19 cellular contexts compared by ENCODE assay signal in the genomic region with DNA sequence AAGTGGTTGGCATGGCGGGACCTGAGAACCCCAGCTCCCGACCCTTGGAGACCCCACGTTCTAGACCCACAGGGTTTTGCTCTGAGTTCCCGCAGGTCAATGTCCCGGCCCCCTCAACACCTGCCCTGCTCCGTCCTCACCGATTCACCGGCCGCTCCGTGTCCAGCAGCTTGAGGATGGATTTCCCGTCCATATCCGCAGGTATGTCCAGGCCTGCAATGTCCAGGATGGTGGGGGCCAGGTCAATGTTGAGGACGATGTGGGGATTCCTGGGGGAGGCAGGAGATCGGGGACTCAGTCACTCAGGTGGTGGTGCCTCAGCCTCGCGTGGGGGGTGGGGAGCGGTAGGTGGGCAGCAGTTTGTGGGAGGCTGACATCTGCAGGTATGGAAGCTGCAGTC.
"Had no signal": no experiment of that assay in that cellular context is flagged by ENCODE, and none has a peak within 500 bp of the region (broad histone marks: within the 10 kb centered on the region; RNA-seq: fewer than 3 reads in every experiment).

No MANE protein-coding gene starts in this region.

- H3K9ac ChIP-seq: parathyroid adenoma had no signal

- H3K9me3 Mint-ChIP-seq: immature natural killer cell; memory B cell; naive thymus-derived CD8-positive, alpha-beta T cell; nephron; neural crest cell; stimulated activated memory B cell treated with anti-CD40 and anti-IgM and Interleukin-4, amounts not matched to agents 10 μg/mL and 1 μg/mL and 100 μg/mL, for 72 hours had no signal

- H3K36me3 Mint-ChIP-seq: immature natural killer cell; memory B cell; naive thymus-derived CD8-positive, alpha-beta T cell; stimulated activated memory B cell treated with anti-CD40 and anti-IgM and Interleukin-4, amounts not matched to agents 10 μg/mL and 1 μg/mL and 100 μg/mL, for 72 hours had no signal

- H3K27ac ChIP-seq: left ventricle myocardium inferior, parathyroid adenoma, psoas muscle, stomach, testis, thyroid gland, transverse colon, upper lobe of left lung had no signal

- H3K36me3 ChIP-seq: thyroid gland, transverse colon, upper lobe of left lung had no signal

- H3K27me3 ChIP-seq: neutrophil, stomach, testis, thyroid gland, transverse colon, upper lobe of left lung had no signal

- H3K4me1 ChIP-seq: parathyroid adenoma, psoas muscle, testis, thyroid gland had no signal

- H3K27ac Mint-ChIP-seq: immature natural killer cell, memory B cell, nephron had no signal

- FAIRE-seq: islet of Langerhans had no signal

- H3K4me3 ChIP-seq: left ventricle myocardium inferior, psoas muscle, smooth muscle cell, stomach, testis, thyroid gland, transverse colon, upper lobe of left lung had no signal

- H3K27me3 Mint-ChIP-seq: stimulated activated memory B cell treated with anti-CD40 and anti-IgM and Interleukin-4, amounts not matched to agents 10 μg/mL and 1 μg/mL and 100 μg/mL, for 72 hours had no signal

- H3K9me3 ChIP-seq: left ventricle myocardium inferior, neutrophil, psoas muscle, stomach, testis, thyroid gland, transverse colon, upper lobe of left lung had no signal

- DNase-seq: midbrain, occipital lobe, psoas muscle had no signal

- H3K4me3 Mint-ChIP-seq: immature natural killer cell; memory B cell; nephron; neural crest cell; stimulated activated memory B cell treated with anti-CD40 and anti-IgM and Interleukin-4, amounts not matched to agents 10 μg/mL and 1 μg/mL and 100 μg/mL, for 72 hours had no signal
